8 cellular contexts compared by ENCODE assay signal in genomic region chr6:43120938-43121913, GRCh38. TPM values are rescaled to one million over a fixed set of nuclear protein-coding genes. Genes with fewer than 3 reads are reported as not detected.
DNase-seq lines count a peak whose midpoint lies in the region; ATAC-seq and TF ChIP-seq lines count a peak whose summit lies in the region.

No MANE protein-coding gene starts in this region.

- DNase-seq in AG09319 (ENCODE audit: extremely low read depth, low read depth): peak; percentile 96
- DNase-seq in esophagus squamous epithelium (lab: John Stamatoyannopoulos, UW): no peak
- DNase-seq in neural crest cell (ENCODE audit: low read depth, low spot score): no peak
- no peak for DNase-seq in activated T-helper 2 cell treated with anti-CD3 and anti-CD28 coated beads, Interferon-gamma antibody, Interleukin-2, Interleukin-4, amounts not matched to agents 10 μg/mL and 5 μg/mL and 100 μg/mL, durations not matched to agents 14 hours and 24 hours and 36 hours (ENCODE audit: low spot score)
- no peak for DNase-seq in amygdala (lab: John Stamatoyannopoulos, UW)
- DNase-seq in CD1c-positive myeloid dendritic cell (ENCODE audit: extremely low spot score): no peak

- H3K36me3 ChIP-seq in OCI-LY3 (replicated peaks; ENCODE audit: low read depth, low read length): no peaks in the 10 kb centered on the region
- H3K36me3 ChIP-seq in esophagus squamous epithelium: no peaks in the 10 kb centered on the region

- H3K4me3 ChIP-seq in OCI-LY3 (ENCODE audit: low read length) (no peak overlapping the region), esophagus squamous epithelium (no peak overlapping the region)

- no peak for TF ChIP-seq POLR2A in esophagus squamous epithelium (IDR thresholded peaks at IDR 0.05)

- H3K36me3 Mint-ChIP-seq in neural crest cell (ENCODE audit: low read depth): no peaks in the 10 kb centered on the region
- H3K36me3 Mint-ChIP-seq in activated T-helper 2 cell treated with anti-CD3 and anti-CD28 coated beads, Interferon-gamma antibody, Interleukin-2, Interleukin-4, amounts not matched to agents 10 μg/mL and 5 μg/mL and 100 μg/mL, durations not matched to agents 14 hours and 24 hours and 36 hours (ENCODE audit: low read depth): no peaks in the 10 kb centered on the region

- H4K20me1 ChIP-seq in OCI-LY3 (ENCODE audit: insufficient read depth, low read length): no peaks in the 10 kb centered on the region

- H3K27ac Mint-ChIP-seq in neural crest cell (ENCODE audit: unreplicated experiment): peak overlapping the region; percentile 75
- H3K27ac Mint-ChIP-seq in activated T-helper 2 cell treated with anti-CD3 and anti-CD28 coated beads, Interferon-gamma antibody, Interleukin-2, Interleukin-4, amounts not matched to agents 10 μg/mL and 5 μg/mL and 100 μg/mL, durations not matched to agents 14 hours and 24 hours and 36 hours: no peak overlapping the region

- no peak for ATAC-seq in GM19035 (IDR thresholded peaks at IDR 0.05; ENCODE audit: unreplicated experiment)

- H2AFZ ChIP-seq in OCI-LY3 (ENCODE audit: low read depth, low read length): peak overlapping the region; percentile 46; the same call in 1 of the 2 replicates

- H3K27ac ChIP-seq in OCI-LY3 (ENCODE audit: low read length): no peak overlapping the region
- peak overlapping the region; percentile 49 to 89 (median 78) for H3K27ac ChIP-seq in esophagus squamous epithelium

- H3K4me1 Mint-ChIP-seq in neural crest cell: peaks cover 11% of the 10 kb centered on the region
- no peaks in the 10 kb centered on the region for H3K4me1 Mint-ChIP-seq in activated T-helper 2 cell treated with anti-CD3 and anti-CD28 coated beads, Interferon-gamma antibody, Interleukin-2, Interleukin-4, amounts not matched to agents 10 μg/mL and 5 μg/mL and 100 μg/mL, durations not matched to agents 14 hours and 24 hours and 36 hours (ENCODE audit: low read depth)

- H3K79me2 ChIP-seq in OCI-LY3 (ENCODE audit: low read length): no peaks in the 10 kb centered on the region

- H3K9me3 ChIP-seq in OCI-LY3 (ENCODE audit: insufficient read depth, low read length): no peaks in the 10 kb centered on the region
- H3K9me3 ChIP-seq in esophagus squamous epithelium: no peaks in the 10 kb centered on the region

- intact Hi-C loops in esophagus squamous epithelium (cut with DNase I): no loop called here
- intact Hi-C loops in activated T-helper 2 cell treated with anti-CD3 and anti-CD28 coated beads, Interferon-gamma antibody, Interleukin-2, Interleukin-4, amounts not matched to agents 10 μg/mL and 5 μg/mL and 100 μg/mL, durations not matched to agents 14 hours and 24 hours and 36 hours (cut with micrococcal nuclease): no loop called here

- 22 to 24% methylated on average over 6 to 8 of the region's 9 CpGs for WGBS in esophagus squamous epithelium, 2 donors

- H3K27me3 ChIP-seq in OCI-LY3 (ENCODE audit: low read depth, low read length): peaks cover 9% of the 10 kb centered on the region; the same call in 1 of the 2 replicates
- no peaks in the 10 kb centered on the region for H3K27me3 ChIP-seq in esophagus squamous epithelium

- no peaks in the 10 kb centered on the region for H3K9me3 Mint-ChIP-seq in neural crest cell
- H3K9me3 Mint-ChIP-seq in activated T-helper 2 cell treated with anti-CD3 and anti-CD28 coated beads, Interferon-gamma antibody, Interleukin-2, Interleukin-4, amounts not matched to agents 10 μg/mL and 5 μg/mL and 100 μg/mL, durations not matched to agents 14 hours and 24 hours and 36 hours: no peaks in the 10 kb centered on the region

- H3K4me1 ChIP-seq in OCI-LY3 (ENCODE audit: low read length) (no peaks in the 10 kb centered on the region), esophagus squamous epithelium (peaks cover 11 to 76% (median 42%) of the 10 kb centered on the region in 3 donors)

- no peak overlapping the region for H3K4me3 Mint-ChIP-seq in neural crest cell
- no peak overlapping the region for H3K4me3 Mint-ChIP-seq in activated T-helper 2 cell treated with anti-CD3 and anti-CD28 coated beads, Interferon-gamma antibody, Interleukin-2, Interleukin-4, amounts not matched to agents 10 μg/mL and 5 μg/mL and 100 μg/mL, durations not matched to agents 14 hours and 24 hours and 36 hours (ENCODE audit: low read depth)

- H3K4me2 ChIP-seq in OCI-LY3 (ENCODE audit: low read length): no peak overlapping the region

- no peaks in the 10 kb centered on the region for H3K27me3 Mint-ChIP-seq in neural crest cell (ENCODE audit: low read depth)
- peaks cover 5% of the 10 kb centered on the region for H3K27me3 Mint-ChIP-seq in activated T-helper 2 cell treated with anti-CD3 and anti-CD28 coated beads, Interferon-gamma antibody, Interleukin-2, Interleukin-4, amounts not matched to agents 10 μg/mL and 5 μg/mL and 100 μg/mL, durations not matched to agents 14 hours and 24 hours and 36 hours (ENCODE audit: low read depth)

- TF ChIP-seq CTCF in AG09319 (IDR thresholded peaks at IDR 0.05; ENCODE audit: low read depth, low read length) (peak; percentile 23), OCI-LY3 (IDR thresholded peaks at IDR 0.05; ENCODE audit: low read depth, low read length) (no peak), esophagus squamous epithelium (IDR thresholded peaks at IDR 0.05) (no peak), neural crest cell (conservative IDR thresholded peaks at IDR 0.05) (no peak)

- no peak overlapping the region for H3K9ac ChIP-seq in OCI-LY3 (ENCODE audit: low read length)

RNA-seq across cellular contexts. Expression of gene PTK7, which starts 45.1 kb away (rescaled TPM):
- total RNA-seq in esophagus squamous epithelium (10 to 100 TPM; 30.6 to 44.1 (median 36.7) TPM), neural crest cell (101 and 106 TPM in 2 replicates)
- total RNA-seq in activated T-helper 2 cell treated with anti-CD3 and anti-CD28 coated beads, Interferon-gamma antibody, Interleukin-2, Interleukin-4, amounts not matched to agents 10 μg/mL and 5 μg/mL and 100 μg/mL, durations not matched to agents 14 hours and 24 hours and 36 hours: 3.7 TPM in 2 replicates

RNA-seq across cellular contexts. Expression of gene SRF, which starts 49.8 kb away (rescaled TPM):
- total RNA-seq in esophagus squamous epithelium (10 to 100 TPM; 22.0 to 38.9 (median 35.3) TPM), neural crest cell (37.5 and 37.8 TPM in 2 replicates)
- 50.9 and 52.0 TPM in 2 replicates for total RNA-seq in activated T-helper 2 cell treated with anti-CD3 and anti-CD28 coated beads, Interferon-gamma antibody, Interleukin-2, Interleukin-4, amounts not matched to agents 10 μg/mL and 5 μg/mL and 100 μg/mL, durations not matched to agents 14 hours and 24 hours and 36 hours
